ENCODE assay signal across 25 cellular contexts in the genomic region with DNA sequence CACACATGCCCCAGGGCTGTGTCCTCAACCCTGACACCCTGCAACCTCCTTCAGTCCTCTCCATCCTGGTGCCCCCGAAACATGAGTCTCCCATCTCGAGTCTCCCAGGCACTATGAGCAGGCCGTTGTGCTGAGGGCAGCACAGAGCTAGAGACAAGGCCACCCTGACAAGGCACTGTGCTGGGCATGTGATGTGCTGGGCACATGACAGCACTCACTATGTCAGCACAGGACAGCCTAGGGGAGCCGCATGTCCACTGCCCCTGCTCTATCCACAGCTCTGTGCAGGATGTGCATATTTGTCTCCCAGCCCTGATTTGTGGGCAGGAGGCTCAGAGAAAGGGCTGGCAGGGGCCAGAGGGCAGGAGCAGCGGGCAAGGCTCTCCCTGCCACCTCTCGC.
"Had no signal": no experiment of that assay in that cellular context is flagged by ENCODE, and none has a peak within 500 bp of the region (broad histone marks: within the 10 kb centered on the region; RNA-seq: fewer than 3 reads in every experiment).

No MANE protein-coding gene starts in this region.

- H3K27ac ChIP-seq: Peyer's patch, RWPE1, SJCRH30, VCaP had no signal

- H3K4me3 Mint-ChIP-seq: activated CD4-positive, alpha-beta memory T cell treated with anti-CD3 and anti-CD28 coated beads, Interleukin-2, amount 10 ng/mL, durations not matched to agents 7 days and 5 days; activated CD4-positive, alpha-beta T cell treated with anti-CD3 and anti-CD28 coated beads, Interleukin-2, amount 10 ng/mL, durations not matched to agents 7 days and 5 days; activated naive CD4-positive, alpha-beta T cell treated with anti-CD3 and anti-CD28 coated beads, Interleukin-2, amount 10 ng/mL, durations not matched to agents 7 days and 5 days; activated naive CD8-positive, alpha-beta T cell treated with anti-CD3 and anti-CD28 coated beads for 36 hours; activated T-cell treated with anti-CD3 and anti-CD28 coated beads, Interleukin-2, amount 50 U/mL, for 72 hours had no signal

- H3K4me1 ChIP-seq: Peyer's patch had no signal

- H3K9ac ChIP-seq: SK-N-SH had no signal

- ATAC-seq: activated T-cell treated with anti-CD3 and anti-CD28 coated beads, Interleukin-2, amount 50 U/mL, for 72 hours; K562 had no signal

- H3K27me3 Mint-ChIP-seq: activated CD4-positive, alpha-beta memory T cell treated with anti-CD3 and anti-CD28 coated beads, Interleukin-2, amount 10 ng/mL, durations not matched to agents 7 days and 5 days; activated CD4-positive, alpha-beta T cell treated with anti-CD3 and anti-CD28 coated beads, Interleukin-2, amount 10 ng/mL, durations not matched to agents 7 days and 5 days; activated naive CD4-positive, alpha-beta T cell treated with anti-CD3 and anti-CD28 coated beads, Interleukin-2, amount 10 ng/mL, durations not matched to agents 7 days and 5 days; activated naive CD8-positive, alpha-beta T cell treated with anti-CD3 and anti-CD28 coated beads for 36 hours had no signal

- DNase-seq: activated CD4-positive, alpha-beta memory T cell treated with anti-CD3 and anti-CD28 coated beads, Interleukin-2, amount 10 ng/mL, durations not matched to agents 7 days and 5 days; activated CD4-positive, alpha-beta T cell treated with anti-CD3 and anti-CD28 coated beads, Interleukin-2, amount 10 ng/mL, durations not matched to agents 7 days and 5 days; activated CD4-positive, CD25-positive, alpha-beta regulatory T cell; activated gamma-delta T cell treated with Interleukin-2 at 50 U/mL for 16 hours; activated naive CD4-positive, alpha-beta T cell treated with anti-CD3 and anti-CD28 coated beads, Interleukin-2, amount 10 ng/mL, durations not matched to agents 7 days and 5 days; activated naive CD8-positive, alpha-beta T cell treated with anti-CD3 and anti-CD28 coated beads for 36 hours; activated T-cell treated with anti-CD3 and anti-CD28 coated beads for 4 hours; activated T-cell treated with anti-CD3 and anti-CD28 coated beads, Interleukin-2, amount 50 U/mL, for 72 hours; Karpas-422; NCI-H1048; NCI-H146; NCI-H187 treated with DMSO at 0.1 percent for 48 hours; NCI-H2081 treated with DMSO at 0.1 percent for 48 hours; NCI-H446; NCI-H748 treated with DMSO at 0.1 percent for 48 hours; OCI-M1; Peyer's patch; Right ventricle myocardium superior; SK-N-SH; T-helper 1 cell had no signal

- H3K4me1 Mint-ChIP-seq: activated CD4-positive, alpha-beta memory T cell treated with anti-CD3 and anti-CD28 coated beads, Interleukin-2, amount 10 ng/mL, durations not matched to agents 7 days and 5 days; activated CD4-positive, alpha-beta T cell treated with anti-CD3 and anti-CD28 coated beads, Interleukin-2, amount 10 ng/mL, durations not matched to agents 7 days and 5 days; activated naive CD4-positive, alpha-beta T cell treated with anti-CD3 and anti-CD28 coated beads, Interleukin-2, amount 10 ng/mL, durations not matched to agents 7 days and 5 days had no signal

- H3K4me2 ChIP-seq: SK-N-SH had no signal

- H3K9me3 ChIP-seq: SJCRH30, SK-N-SH had no signal

- H3K36me3 ChIP-seq: Peyer's patch, SJCRH30 had no signal

- H3K27me3 ChIP-seq: Peyer's patch, SJCRH30 had no signal

- H3K36me3 Mint-ChIP-seq: activated naive CD4-positive, alpha-beta T cell treated with anti-CD3 and anti-CD28 coated beads, Interleukin-2, amount 10 ng/mL, durations not matched to agents 7 days and 5 days; activated naive CD8-positive, alpha-beta T cell treated with anti-CD3 and anti-CD28 coated beads for 36 hours had no signal

- H3K4me3 ChIP-seq: K562, Peyer's patch, SJCRH30 had no signal

- H3K27ac Mint-ChIP-seq: activated CD4-positive, alpha-beta memory T cell treated with anti-CD3 and anti-CD28 coated beads, Interleukin-2, amount 10 ng/mL, durations not matched to agents 7 days and 5 days; activated CD4-positive, alpha-beta T cell treated with anti-CD3 and anti-CD28 coated beads, Interleukin-2, amount 10 ng/mL, durations not matched to agents 7 days and 5 days; activated naive CD4-positive, alpha-beta T cell treated with anti-CD3 and anti-CD28 coated beads, Interleukin-2, amount 10 ng/mL, durations not matched to agents 7 days and 5 days; activated naive CD8-positive, alpha-beta T cell treated with anti-CD3 and anti-CD28 coated beads for 36 hours; activated T-cell treated with anti-CD3 and anti-CD28 coated beads, Interleukin-2, amount 50 U/mL, for 72 hours; activated T-helper 2 cell treated with anti-CD3 and anti-CD28 coated beads, Interferon-gamma antibody, Interleukin-2, Interleukin-4, amounts not matched to agents 10 μg/mL and 5 μg/mL and 100 μg/mL, durations not matched to agents 14 hours and 24 hours and 36 hours had no signal
